Comparison of ENCODE assay signal across 13 cellular contexts in genomic region chr1:15089244-15089992, GRCh38.
DNase-seq lines count a peak whose midpoint lies in the region; ATAC-seq, FAIRE-seq and TF ChIP-seq lines count a peak whose summit lies in the region.
"Had no signal": no experiment of that assay in that cellular context is flagged by ENCODE, and none has a peak within 500 bp of the region (broad histone marks: within the 10 kb centered on the region; RNA-seq: fewer than 3 reads in every experiment).

No MANE protein-coding gene starts in this region.

- H3K27me3 ChIP-seq in bronchial epithelial cell (ENCODE audit: control insufficient read depth, insufficient read depth, low read length), result no peaks in the 10 kb centered on the region
- H3K27me3 ChIP-seq in mucosa of rectum (ENCODE audit: control insufficient read depth in 2 of 2, insufficient read depth in 2 of 2, low read length in 2 of 2), result no peaks in the 10 kb centered on the region
- no peaks in the 10 kb centered on the region for H3K27me3 ChIP-seq in vagina
- no peaks in the 10 kb centered on the region for H3K27me3 ChIP-seq in transverse colon
- H3K27me3 ChIP-seq: BE2C, heart left ventricle had no signal

- H3K4me3 ChIP-seq in bronchial epithelial cell (ENCODE audit: low read depth, low read length), result no peak overlapping the region
- no peak overlapping the region for H3K4me3 ChIP-seq in mucosa of rectum (ENCODE audit: low read length in 2 of 2)
- no peak overlapping the region for H3K4me3 ChIP-seq in vagina
- H3K4me3 ChIP-seq in transverse colon, result no peak overlapping the region
- H3K4me3 ChIP-seq: heart left ventricle had no signal

- no peak for ATAC-seq in natural killer cell treated with Interleukin-12 subunit alpha and Interleukin-12 subunit beta and Interleukin-15 and Interleukin-18, amount 100 ng/mL, for 72 hours
- ATAC-seq in natural killer cell, result no peak
- no peak for ATAC-seq in GM21786 (IDR thresholded peaks at IDR 0.05; ENCODE audit: unreplicated experiment)

- peaks cover 17 to 18% of the 10 kb centered on the region in 2 donors for H3K4me1 ChIP-seq in mucosa of rectum (ENCODE audit: control insufficient read depth in 2 of 2, insufficient read depth in 2 of 2, low read length in 2 of 2)
- H3K4me1 ChIP-seq in vagina, result peaks cover 37% of the 10 kb centered on the region
- peaks cover 10 to 28% (median 13%) of the 10 kb centered on the region in 4 donors for H3K4me1 ChIP-seq in transverse colon
- H3K4me1 ChIP-seq: BE2C had no signal

- H3K9ac ChIP-seq in mucosa of rectum (ENCODE audit: low read depth in 1 of 2, low read length in 2 of 2), result no peak overlapping the region

- no peaks in the 10 kb centered on the region for H3K9me3 ChIP-seq in mucosa of rectum (ENCODE audit: control insufficient read depth in 2 of 2, low read length in 2 of 2)
- H3K9me3 ChIP-seq in vagina, result no peaks in the 10 kb centered on the region
- H3K9me3 ChIP-seq in transverse colon, result no peaks in the 10 kb centered on the region
- H3K9me3 ChIP-seq: BE2C, heart left ventricle had no signal

- 52 to 59% methylated on average over 3 to 4 of the region's 4 CpGs for WGBS in transverse colon (ENCODE audit: low coverage in 1 of 2), 2 donors

- no peak for FAIRE-seq in bronchial epithelial cell (lab: Jason Lieb, UNC)

- H3K4me3 Mint-ChIP-seq in natural killer cell treated with Interleukin-12 subunit alpha and Interleukin-12 subunit beta and Interleukin-15 and Interleukin-18, amount 100 ng/mL, for 72 hours, result no peak overlapping the region
- H3K4me3 Mint-ChIP-seq in natural killer cell, result no peak overlapping the region

- H3K9me3 Mint-ChIP-seq in natural killer cell treated with Interleukin-12 subunit alpha and Interleukin-12 subunit beta and Interleukin-15 and Interleukin-18, amount 100 ng/mL, for 72 hours, result no peaks in the 10 kb centered on the region
- no peaks in the 10 kb centered on the region for H3K9me3 Mint-ChIP-seq in natural killer cell

- H3K27me3 Mint-ChIP-seq in natural killer cell treated with Interleukin-12 subunit alpha and Interleukin-12 subunit beta and Interleukin-15 and Interleukin-18, amount 100 ng/mL, for 72 hours, result peaks cover 0 to 11% of the 10 kb centered on the region in 2 donors
- H3K27me3 Mint-ChIP-seq in natural killer cell (ENCODE audit: low read depth in 2 of 2), result peaks cover 0 to 13% of the 10 kb centered on the region in 2 donors

- no peaks in the 10 kb centered on the region for H3K36me3 ChIP-seq in bronchial epithelial cell (ENCODE audit: control insufficient read depth, insufficient read depth, low read length)
- H3K36me3 ChIP-seq in mucosa of rectum (ENCODE audit: control insufficient read depth in 2 of 2, insufficient read depth in 2 of 2, low read length in 2 of 2), result no peaks in the 10 kb centered on the region
- H3K36me3 ChIP-seq in vagina, result no peaks in the 10 kb centered on the region
- H3K36me3 ChIP-seq in transverse colon, result no peaks in the 10 kb centered on the region
- H3K36me3 ChIP-seq: BE2C, heart left ventricle had no signal

- peak; percentile 18 for DNase-seq in natural killer cell treated with Interleukin-12 subunit alpha and Interleukin-12 subunit beta and Interleukin-15 and Interleukin-18, amount 100 ng/mL, for 72 hours (ENCODE audit: low spot score)
- DNase-seq in natural killer cell (no peak), bronchial epithelial cell (ENCODE audit: low read depth) (peak; percentile 34), vagina (ENCODE audit: extremely low spot score in 2 of 2) (no peak), transverse colon (no peak)
- no peak for DNase-seq in activated T-cell treated with anti-CD3 and anti-CD28 coated beads, Interleukin-2, amount 50 U/mL, for 48 hours
- DNase-seq: BE2C, Kasumi-1, NCI-H82, T-helper 9 cell had no signal

- no peak overlapping the region for H3K27ac Mint-ChIP-seq in natural killer cell treated with Interleukin-12 subunit alpha and Interleukin-12 subunit beta and Interleukin-15 and Interleukin-18, amount 100 ng/mL, for 72 hours
- peak overlapping the region in 1 of 2 donors; percentile 60 for H3K27ac Mint-ChIP-seq in natural killer cell

- intact Hi-C loops in natural killer cell (cut with micrococcal nuclease), result no loop called here
- intact Hi-C loops in vagina (cut with DNase I), result no loop called here
- intact Hi-C loops in transverse colon (cut with DNase I; ENCODE audit: low total_unique reads), result no loop called here

- in situ Hi-C loops in transverse colon (cut with MboI; ENCODE audit: low pct_ligation_motif_present in 1 of 4, low pct_unique_long_range_greater_than_20kb in 1 of 4, low sequenced_read_pairs in 3 of 4), result no loop called here

- H3K27ac ChIP-seq in mucosa of rectum (ENCODE audit: low read depth in 2 of 2, low read length in 2 of 2) (peak overlapping the region; percentile 6 to 7), vagina (peak overlapping the region; percentile 86), transverse colon (peak overlapping the region in 2 of 4 donors; percentile 34 to 46)
- H3K27ac ChIP-seq: heart left ventricle had no signal

- no peaks in the 10 kb centered on the region for H3K36me3 Mint-ChIP-seq in natural killer cell treated with Interleukin-12 subunit alpha and Interleukin-12 subunit beta and Interleukin-15 and Interleukin-18, amount 100 ng/mL, for 72 hours
- H3K36me3 Mint-ChIP-seq in natural killer cell, result no peaks in the 10 kb centered on the region

- TF ChIP-seq POLR2A in vagina (IDR thresholded peaks at IDR 0.05) (no peak), transverse colon (IDR thresholded peaks at IDR 0.05) (no peak)

- no peak for TF ChIP-seq CTCF in natural killer cell (IDR thresholded peaks at IDR 0.05)
- no peak for TF ChIP-seq CTCF in bronchial epithelial cell (IDR thresholded peaks at IDR 0.05; ENCODE audit: insufficient read depth, low read length, severe bottlenecking)
- TF ChIP-seq CTCF in vagina (IDR thresholded peaks at IDR 0.05), result no peak
- no peak for TF ChIP-seq CTCF in transverse colon (IDR thresholded peaks at IDR 0.05)

- TF ChIP-seq EP300 in transverse colon (IDR thresholded peaks at IDR 0.05; ENCODE audit: low read depth), result no peak

- H3K4me1 Mint-ChIP-seq in natural killer cell treated with Interleukin-12 subunit alpha and Interleukin-12 subunit beta and Interleukin-15 and Interleukin-18, amount 100 ng/mL, for 72 hours (ENCODE audit: low read depth in 2 of 2), result peaks cover 2 to 15% of the 10 kb centered on the region in 2 donors
- peaks cover 12 to 24% of the 10 kb centered on the region in 2 donors for H3K4me1 Mint-ChIP-seq in natural killer cell

Comparison
In these comparisons a context has a peak if more than half of its experiments do, and no peak if none do; other contexts are left out.
1. DNase-seq: peak in natural killer cell treated with Interleukin-12 subunit alpha and Interleukin-12 subunit beta and Interleukin-15 and Interleukin-18, amount 100 ng/mL, for 72 hours (single experiment) and bronchial epithelial cell (single experiment); none in natural killer cell (single experiment), vagina (0 of 2), activated T-cell treated with anti-CD3 and anti-CD28 coated beads, Interleukin-2, amount 50 U/mL, for 48 hours (0 of 2) and transverse colon (single experiment).